In genomic region chr11:65650547-65651338, GRCh38 we compare ENCODE assay signal across 10 cellular contexts. TPM values are rescaled to one million over a fixed set of nuclear protein-coding genes. Genes with fewer than 3 reads are reported as not detected.
A peak's percentile ranks its signal among the peaks of the same experiment; 100 is the strongest.
DNase-seq lines count a peak whose midpoint lies in the region; ATAC-seq and TF ChIP-seq lines count a peak whose summit lies in the region.
"Had no signal": no experiment of that assay in that cellular context is flagged by ENCODE, and none has a peak within 500 bp of the region (broad histone marks: within the 10 kb centered on the region; RNA-seq: fewer than 3 reads in every experiment).

No MANE protein-coding gene starts in this region.

- 77 to 80% (median 78%) methylated on average over 14 to 20 of the region's 20 CpGs for WGBS in heart left ventricle, 4 donors

- H3K27me3 ChIP-seq in heart left ventricle (peaks cover 0 to 12% (median 0%) of the 10 kb centered on the region in 9 donors), muscle layer of duodenum (ENCODE audit: low read depth, low read length) (no peaks in the 10 kb centered on the region)

- peaks cover 0 to 81% (median 65%) of the 10 kb centered on the region in 9 donors for H3K36me3 ChIP-seq in heart left ventricle
- peaks cover 16 to 52% of the 10 kb centered on the region in 2 donors for H3K36me3 ChIP-seq in muscle layer of duodenum (ENCODE audit: control insufficient read depth in 1 of 2, insufficient read depth in 2 of 2, low read length in 2 of 2)

- H3K27ac Mint-ChIP-seq in brain = peak overlapping the region in 3 of 5 experiments; percentile 86 to 96 (median 94)
- H3K27ac Mint-ChIP-seq in type B pancreatic cell = peak overlapping the region; percentile 99

- intact Hi-C loops in heart left ventricle (cut with DNase I) = no loop called here
- intact Hi-C loops in Right ventricle myocardium inferior (cut with DNase I) = loop anchor here (5.0 kb wide), 2 partner anchors 78 to 207 kb away; partner anchors contain the start of genes CFL1, FAM89B and ZNRD2

- H3K27ac ChIP-seq in heart left ventricle (peak overlapping the region in 10 of 12 donors; percentile 92 to 99 (median 96)), muscle layer of duodenum (ENCODE audit: low read length) (peak overlapping the region; percentile 85)

- no peak for TF ChIP-seq POLR2A in heart left ventricle (IDR thresholded peaks at IDR 0.05)

- H3K4me1 ChIP-seq in heart left ventricle = peaks cover 8 to 70% (median 40%) of the 10 kb centered on the region in 12 donors
- H3K4me1 ChIP-seq in muscle layer of duodenum (ENCODE audit: control insufficient read depth in 1 of 2, insufficient read depth in 2 of 2, low read length in 2 of 2) = peaks cover 24 to 49% of the 10 kb centered on the region in 2 donors

- H3K4me3 ChIP-seq in heart left ventricle = no peak overlapping the region
- no peak overlapping the region for H3K4me3 ChIP-seq in muscle layer of duodenum (ENCODE audit: low read depth in 1 of 2, low read length in 2 of 2)

- ATAC-seq in heart left ventricle (no peak), Right ventricle myocardium inferior (no peak), GM18517 (IDR thresholded peaks at IDR 0.05; ENCODE audit: unreplicated experiment) (no peak)

- peak in 4 of 5 donors; percentile 18 to 28 (median 24) for DNase-seq in heart left ventricle
- DNase-seq in Right ventricle myocardium inferior (ENCODE audit: missing footprints) = no peak
- DNase-seq in type B pancreatic cell (ENCODE audit: extremely low spot score, unreplicated experiment) = no peak
- DNase-seq in NCI-H2029 (lab: John Stamatoyannopoulos, UW) = no peak
- DNase-seq in GM19238 (ENCODE audit: insufficient read length, low spot score) = no peak
- DNase-seq: activated CD4-positive, alpha-beta T cell treated with anti-CD3 and anti-CD28 coated beads, Interleukin-2, amount 50 U/mL, for 48 hours; cerebellar nuclear complex had no signal

- TF ChIP-seq CTCF in heart left ventricle (IDR thresholded peaks at IDR 0.05) (no peak), brain (conservative IDR thresholded peaks at IDR 0.05) (no peak), type B pancreatic cell (conservative IDR thresholded peaks at IDR 0.05) (no peak)

- H3K4me3 Mint-ChIP-seq in brain (peak overlapping the region in 1 of 5 experiments; percentile 78), type B pancreatic cell (peak overlapping the region; percentile 86)

- H3K4me1 Mint-ChIP-seq in brain = peaks cover 37% of the 10 kb centered on the region
- H3K4me1 Mint-ChIP-seq in type B pancreatic cell (ENCODE audit: unreplicated experiment) = peaks cover 23% of the 10 kb centered on the region

- peaks cover 11% of the 10 kb centered on the region for H3K36me3 Mint-ChIP-seq in brain
- H3K36me3 Mint-ChIP-seq in type B pancreatic cell = peaks cover 7% of the 10 kb centered on the region

- H3K9me3 Mint-ChIP-seq in brain = peaks cover 0 to 3% (median 0%) of the 10 kb centered on the region in 5 experiments
- no peaks in the 10 kb centered on the region for H3K9me3 Mint-ChIP-seq in type B pancreatic cell

- H3K27me3 Mint-ChIP-seq in brain (peaks cover 6% of the 10 kb centered on the region), type B pancreatic cell (no peaks in the 10 kb centered on the region)

- H3K9me3 ChIP-seq in heart left ventricle = no peaks in the 10 kb centered on the region
- no peaks in the 10 kb centered on the region for H3K9me3 ChIP-seq in muscle layer of duodenum (ENCODE audit: control insufficient read depth in 1 of 2, low read length in 2 of 2)

RNA-seq across cellular contexts. Expression of gene RELA, which starts 12.0 kb away (rescaled TPM):
- total RNA-seq in heart left ventricle = 10 to 100 TPM; 31.2 to 86.4 (median 42.3) TPM
- 10 to 100 TPM; 22.2 to 49.5 TPM for polyA plus RNA-seq in heart left ventricle
- total RNA-seq in Right ventricle myocardium inferior = 36.7 TPM
- polyA plus RNA-seq in brain (ENCODE audit: insufficient read depth, low read depth, low replicate concordance) = 83.9 TPM
- total RNA-seq in type B pancreatic cell (ENCODE audit: low replicate concordance) = 64.8 and 80.0 TPM in 2 replicates

RNA-seq across cellular contexts. Expression of gene SIPA1, which starts 12.8 kb away (rescaled TPM):
- total RNA-seq in heart left ventricle (10 to 100 TPM; 17.0 to 63.3 (median 21.6) TPM), Right ventricle myocardium inferior (28.2 TPM), type B pancreatic cell (ENCODE audit: low replicate concordance) (26.5 and 26.8 TPM in 2 replicates)
- polyA plus RNA-seq in heart left ventricle (10 to 100 TPM; 26.5 to 35.5 TPM), brain (ENCODE audit: insufficient read depth, low read depth, low replicate concordance) (33.7 TPM)

RNA-seq across cellular contexts. Expression of gene PCNX3, which starts 35.2 kb away (rescaled TPM):
- total RNA-seq in heart left ventricle (10 to 100 TPM in 8 of 9 donors, 1 to 10 TPM in 1; 9.5 to 23.4 (median 15.4) TPM), Right ventricle myocardium inferior (12.4 TPM), type B pancreatic cell (ENCODE audit: low replicate concordance) (44.9 and 49.2 TPM in 2 replicates)
- polyA plus RNA-seq in heart left ventricle (10 to 100 TPM in 1 of 2 donors, 1 to 10 TPM in 1; 7.1 to 14.0 TPM), brain (ENCODE audit: insufficient read depth, low read depth, low replicate concordance) (29.6 TPM)

RNA-seq across cellular contexts. Expression of gene MAP3K11, which starts 36.7 kb away (rescaled TPM):
- total RNA-seq in heart left ventricle (10 to 100 TPM; 26.2 to 68.6 (median 31.4) TPM), Right ventricle myocardium inferior (40.0 TPM), type B pancreatic cell (ENCODE audit: low replicate concordance) (56.7 and 61.9 TPM in 2 replicates)
- polyA plus RNA-seq in heart left ventricle (10 to 100 TPM; 29.4 to 39.3 TPM), brain (ENCODE audit: insufficient read depth, low read depth, low replicate concordance) (79.2 TPM)

RNA-seq across cellular contexts. Expression of gene KCNK7, which starts 55.1 kb away (rescaled TPM):
- total RNA-seq in heart left ventricle (under 1 TPM in 7 of 9 donors, not detected in 2; 0.18 to 0.75 (median 0.41) TPM), Right ventricle myocardium inferior (0.43 TPM), type B pancreatic cell (ENCODE audit: low replicate concordance) (0.36 and 1.1 TPM in 2 replicates)
- polyA plus RNA-seq in heart left ventricle (1 to 10 TPM in 1 of 2 donors, under 1 TPM in 1; 0.42 to 1.6 TPM), brain (ENCODE audit: insufficient read depth, low read depth, low replicate concordance) (0.68 TPM)

Comparison
In these comparisons a context has a peak if more than half of its experiments do, and no peak if none do; other contexts are left out.
1. DNase-seq: peak in heart left ventricle (4 of 5); none in Right ventricle myocardium inferior (single experiment), type B pancreatic cell (single experiment), NCI-H2029 (single experiment) and GM19238 (single experiment).